Comparison of ENCODE assay signal across 20 cellular contexts in the genomic region with DNA sequence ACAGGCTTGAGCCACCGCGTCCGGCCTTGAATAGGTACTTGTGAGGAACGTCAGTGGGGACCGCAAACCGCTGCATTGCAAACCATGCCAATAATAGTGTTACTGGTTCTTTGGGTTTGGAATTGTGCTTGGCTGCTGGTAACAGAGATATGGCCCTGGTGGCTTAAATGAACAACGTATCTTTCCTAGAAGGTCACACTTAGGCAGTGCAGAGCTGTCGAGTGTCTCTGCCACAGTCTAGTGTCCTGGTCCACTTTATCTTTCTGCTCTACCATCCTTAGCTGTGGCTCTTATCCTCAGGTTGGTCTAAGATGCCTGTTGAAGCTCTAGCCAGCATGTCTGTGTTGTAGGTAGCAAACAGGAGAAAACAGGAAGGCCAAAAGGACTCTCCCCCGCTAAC.
DNase-seq lines count a peak whose midpoint lies in the region; ATAC-seq and TF ChIP-seq lines count a peak whose summit lies in the region.
"Had no signal": no experiment of that assay in that cellular context is flagged by ENCODE, and none has a peak within 500 bp of the region (broad histone marks: within the 10 kb centered on the region; RNA-seq: fewer than 3 reads in every experiment).

No MANE protein-coding gene starts in this region.

- H3K4me2 ChIP-seq in BLaER1, result peak overlapping the region; percentile 26

- peaks cover 3% of the 10 kb centered on the region for H3K36me3 Mint-ChIP-seq in WTC11
- peaks cover 3% of the 10 kb centered on the region for H3K36me3 Mint-ChIP-seq in effector memory CD8-positive, alpha-beta T cell (ENCODE audit: insufficient read depth)

- H4K20me1 ChIP-seq in BLaER1, result no peaks in the 10 kb centered on the region; the same call in 1 of the 2 replicates

- TF ChIP-seq POLR2A in thyroid gland (IDR thresholded peaks at IDR 0.05) (no peak), spleen (IDR thresholded peaks at IDR 0.05) (no peak)

- TF ChIP-seq CTCF in WTC11 (IDR thresholded peaks at IDR 0.05), result no peak
- TF ChIP-seq CTCF in thyroid gland (IDR thresholded peaks at IDR 0.05), result no peak
- TF ChIP-seq CTCF in spleen (IDR thresholded peaks at IDR 0.05 in 8 of 11, conservative IDR thresholded peaks at IDR 0.05 in 3 of 11), result no peak

- H3K4me3 ChIP-seq in BLaER1 (no peak overlapping the region), thyroid gland (replicated peaks in 1 of 3) (no peak overlapping the region), spleen (no peak overlapping the region)
- H3K4me3 ChIP-seq: BLaER1 treated with 17β-estradiol and CSF1 and Interleukin-3, amounts not matched to agents 10 nM and 100 nM; GM12878; GM23248 had no signal

- H3K4me1 ChIP-seq in BLaER1 (peaks cover 61% of the 10 kb centered on the region), thyroid gland (peaks cover 42 to 64% of the 10 kb centered on the region in 2 donors), spleen (peaks cover 0 to 25% (median 0%) of the 10 kb centered on the region in 6 donors)

- H3K4me3 Mint-ChIP-seq in WTC11, result no peak overlapping the region
- no peak overlapping the region for H3K4me3 Mint-ChIP-seq in effector memory CD8-positive, alpha-beta T cell
- H3K4me3 Mint-ChIP-seq: B cell; CD14-positive monocyte; CD4-positive, alpha-beta T cell; CD8-positive, alpha-beta memory T cell; H9 had no signal

- 57 to 89% methylated on average over 2 to 7 of the region's 9 CpGs for WGBS in thyroid gland, 2 donors
- 90 to 98% (median 93%) methylated on average over 9 of the region's 9 CpGs for WGBS in spleen, 5 donors

- no peaks in the 10 kb centered on the region for H3K27me3 ChIP-seq in BLaER1
- H3K27me3 ChIP-seq in thyroid gland, result no peaks in the 10 kb centered on the region
- H3K27me3 ChIP-seq in spleen (replicated peaks in 1 of 7), result no peaks in the 10 kb centered on the region
- H3K27me3 ChIP-seq: BLaER1 treated with 17β-estradiol and CSF1 and Interleukin-3, amounts not matched to agents 10 nM and 100 nM had no signal

- no peak for DNase-seq in Right ventricle myocardium inferior (ENCODE audit: missing footprints)
- no peak for DNase-seq in left cardiac atrium
- no peak for DNase-seq in WTC11 (ENCODE audit: low spot score)
- peak in 1 of 2 donors; percentile 21 for DNase-seq in thyroid gland
- DNase-seq in effector memory CD8-positive, alpha-beta T cell, result no peak
- no peak for DNase-seq in spleen
- DNase-seq: CD4-positive, alpha-beta T cell; CD8-positive, alpha-beta memory T cell; DMS 273 treated with DMSO at 0.1 percent for 48 hours; EL; GDM1; GM23248; H9 had no signal

- H3K9me3 ChIP-seq in BLaER1 (peaks cover 16% of the 10 kb centered on the region), thyroid gland (no peaks in the 10 kb centered on the region), spleen (no peaks in the 10 kb centered on the region)

- H3K27ac Mint-ChIP-seq in WTC11, result 0 out of 2 replicates have a peak overlapping the region, but pooled peaks have one; percentile 18
- H3K27ac Mint-ChIP-seq in effector memory CD8-positive, alpha-beta T cell, result no peak overlapping the region
- H3K27ac Mint-ChIP-seq: B cell; CD4-positive, alpha-beta T cell; H9 had no signal

- no peak overlapping the region for H3K9ac ChIP-seq in BLaER1
- H3K9ac ChIP-seq: BLaER1 treated with 17β-estradiol and CSF1 and Interleukin-3, amounts not matched to agents 10 nM and 100 nM; GM23248 had no signal

- H3K27me3 Mint-ChIP-seq in WTC11 (ENCODE audit: low read depth), result no peaks in the 10 kb centered on the region
- no peaks in the 10 kb centered on the region for H3K27me3 Mint-ChIP-seq in effector memory CD8-positive, alpha-beta T cell
- H3K27me3 Mint-ChIP-seq: B cell; CD4-positive, alpha-beta T cell had no signal

- H3K9me3 Mint-ChIP-seq in WTC11, result peaks cover 13% of the 10 kb centered on the region
- H3K9me3 Mint-ChIP-seq in effector memory CD8-positive, alpha-beta T cell, result no peaks in the 10 kb centered on the region
- H3K9me3 Mint-ChIP-seq: CD4-positive, alpha-beta T cell; CD8-positive, alpha-beta memory T cell had no signal

- peaks cover 5% of the 10 kb centered on the region for H3K4me1 Mint-ChIP-seq in WTC11
- H3K4me1 Mint-ChIP-seq in effector memory CD8-positive, alpha-beta T cell (ENCODE audit: low read depth in 2 of 2), result peaks cover 0 to 10% of the 10 kb centered on the region in 2 donors

- H3K27ac ChIP-seq in BLaER1 (no peak overlapping the region), thyroid gland (peak overlapping the region; percentile 23 to 68 (median 42)), spleen (no peak overlapping the region)
- H3K27ac ChIP-seq: 22Rv1; BLaER1 treated with 17β-estradiol and CSF1 and Interleukin-3, amounts not matched to agents 10 nM and 100 nM; GM23248 had no signal

- H3K36me3 ChIP-seq in BLaER1 (peaks cover 11% of the 10 kb centered on the region), thyroid gland (no peaks in the 10 kb centered on the region), spleen (peaks cover 0 to 9% (median 0%) of the 10 kb centered on the region in 6 donors)

- POLR2A ChIA-PET in WTC11 (lab: Charles Lee), result no interaction called here

- CTCF ChIA-PET in WTC11 (lab: Charles Lee), result interaction anchor here (1.6 to 2.7 kb wide), 4 partner anchors 10 to 143 kb away, joined by 6 to 18 read pairs (median 8); no protein-coding TSS in a partner anchor

- intact Hi-C loops in Right ventricle myocardium inferior (cut with DNase I) (no loop called here), left cardiac atrium (cut with DNase I) (no loop called here), thyroid gland (cut with DNase I) (no loop called here), spleen (cut with DNase I; ENCODE audit: low total_unique reads) (no loop called here)

- peak; percentile 26 for ATAC-seq in Right ventricle myocardium inferior
- no peak for ATAC-seq in left cardiac atrium
- ATAC-seq in WTC11, result no peak
- no peak for ATAC-seq in effector memory CD8-positive, alpha-beta T cell (replicated peaks)
- ATAC-seq: GM12878, HCT116 had no signal

TF ChIP-seq in WTC11, 78 proteins besides CTCF, POLR2A, EP300 and RAD21:
- TF ChIP-seq ZNF138 (CRISPR knock-in tag; conservative IDR thresholded peaks at IDR 0.05) (no peak), ZNF423 (CRISPR knock-in tag; IDR thresholded peaks at IDR 0.05) (no peak), GTF2I (CRISPR knock-in tag; conservative IDR thresholded peaks at IDR 0.05) (no peak), NR2C2 (CRISPR knock-in tag; IDR thresholded peaks at IDR 0.05) (no peak), KAT7 (CRISPR knock-in tag; IDR thresholded peaks at IDR 0.05; ENCODE audit: borderline replicate concordance) (no peak), ZNF281 (CRISPR knock-in tag; IDR thresholded peaks at IDR 0.05) (no peak), IRF2 (CRISPR knock-in tag; IDR thresholded peaks at IDR 0.05; ENCODE audit: borderline replicate concordance, low read depth) (no peak), MAX (CRISPR knock-in tag; IDR thresholded peaks at IDR 0.05) (no peak)
- TF ChIP-seq, protein P1, sequence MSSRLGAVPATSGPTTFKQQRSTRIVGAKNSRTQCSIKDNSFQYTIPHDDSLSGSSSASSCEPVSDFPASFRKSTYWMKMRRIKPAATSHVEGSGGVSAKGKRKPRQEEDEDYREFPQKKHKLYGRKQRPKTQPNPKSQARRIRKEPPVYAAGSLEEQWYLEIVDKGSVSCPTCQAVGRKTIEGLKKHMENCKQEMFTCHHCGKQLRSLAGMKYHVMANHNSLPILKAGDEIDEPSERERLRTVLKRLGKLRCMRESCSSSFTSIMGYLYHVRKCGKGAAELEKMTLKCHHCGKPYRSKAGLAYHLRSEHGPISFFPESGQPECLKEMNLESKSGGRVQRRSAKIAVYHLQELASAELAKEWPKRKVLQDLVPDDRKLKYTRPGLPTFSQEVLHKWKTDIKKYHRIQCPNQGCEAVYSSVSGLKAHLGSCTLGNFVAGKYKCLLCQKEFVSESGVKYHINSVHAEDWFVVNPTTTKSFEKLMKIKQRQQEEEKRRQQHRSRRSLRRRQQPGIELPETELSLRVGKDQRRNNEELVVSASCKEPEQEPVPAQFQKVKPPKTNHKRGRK (CRISPR knock-in tag; IDR thresholded peaks at IDR 0.05; ENCODE audit: borderline replicate concordance), result no peak
- TF ChIP-seq, protein P2, sequence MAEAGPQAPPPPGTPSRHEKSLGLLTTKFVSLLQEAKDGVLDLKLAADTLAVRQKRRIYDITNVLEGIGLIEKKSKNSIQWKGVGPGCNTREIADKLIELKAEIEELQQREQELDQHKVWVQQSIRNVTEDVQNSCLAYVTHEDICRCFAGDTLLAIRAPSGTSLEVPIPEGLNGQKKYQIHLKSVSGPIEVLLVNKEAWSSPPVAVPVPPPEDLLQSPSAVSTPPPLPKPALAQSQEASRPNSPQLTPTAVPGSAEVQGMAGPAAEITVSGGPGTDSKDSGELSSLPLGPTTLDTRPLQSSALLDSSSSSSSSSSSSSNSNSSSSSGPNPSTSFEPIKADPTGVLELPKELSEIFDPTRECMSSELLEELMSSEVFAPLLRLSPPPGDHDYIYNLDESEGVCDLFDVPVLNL (CRISPR knock-in tag; IDR thresholded peaks at IDR 0.05; ENCODE audit: borderline replicate concordance, low read depth), result no peak
- TF ChIP-seq, protein P3, sequence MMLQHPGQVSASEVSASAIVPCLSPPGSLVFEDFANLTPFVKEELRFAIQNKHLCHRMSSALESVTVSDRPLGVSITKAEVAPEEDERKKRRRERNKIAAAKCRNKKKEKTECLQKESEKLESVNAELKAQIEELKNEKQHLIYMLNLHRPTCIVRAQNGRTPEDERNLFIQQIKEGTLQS (CRISPR knock-in tag; conservative IDR thresholded peaks at IDR 0.05), result no peak

Comparison
In these comparisons a context has a peak if more than half of its experiments do, and no peak if none do; other contexts are left out.
1. H3K27ac ChIP-seq: peak in thyroid gland (3 of 3); none in BLaER1 (single experiment) and spleen (0 of 8).